In the genomic region with DNA sequence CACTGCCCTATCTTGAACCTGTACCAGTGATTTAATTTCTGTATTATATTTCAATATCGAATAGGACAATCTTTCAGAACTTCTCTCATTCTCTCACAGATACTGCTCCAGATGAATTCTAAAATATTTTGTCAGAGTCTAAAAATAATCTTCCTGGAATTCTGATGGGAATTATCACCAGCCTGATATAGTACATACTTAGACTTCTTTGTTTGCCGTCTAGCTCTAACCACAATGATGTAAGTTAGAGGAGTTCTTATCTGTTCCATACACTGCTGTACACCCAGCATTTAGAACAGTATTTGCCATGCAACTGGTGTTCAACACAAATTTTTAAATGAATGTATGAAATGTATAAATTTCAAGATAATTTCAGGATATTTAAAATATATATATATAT, we compare ENCODE assay signal across 15 cellular contexts. TPM values are rescaled to one million over a fixed set of nuclear protein-coding genes. Genes with fewer than 3 reads are reported as not detected.
A peak's percentile ranks its signal among the peaks of the same experiment; 100 is the strongest.
DNase-seq lines count a peak whose midpoint lies in the region; ATAC-seq and TF ChIP-seq lines count a peak whose summit lies in the region.
"Had no signal": no experiment of that assay in that cellular context is flagged by ENCODE, and none has a peak within 500 bp of the region (broad histone marks: within the 10 kb centered on the region; RNA-seq: fewer than 3 reads in every experiment).

No MANE protein-coding gene starts in this region.

- no peaks in the 10 kb centered on the region for H3K9me3 ChIP-seq in T-helper 17 cell (ENCODE audit: control insufficient read depth, low read length, poor library complexity, severe bottlenecking)
- H3K9me3 ChIP-seq: uterus had no signal

- peaks cover 46% of the 10 kb centered on the region for H3K4me1 Mint-ChIP-seq in T-helper 17 cell

- H3K27me3 Mint-ChIP-seq in T-helper 17 cell = no peaks in the 10 kb centered on the region
- H3K27me3 Mint-ChIP-seq: effector memory CD8-positive, alpha-beta T cell; stimulated activated naive CD8-positive, alpha-beta T cell treated with anti-CD3 and anti-CD28 coated beads, Interleukin-15, Interleukin-2, amounts not matched to agents 100 ng/mL and 50 ng/mL, for 24 hours had no signal

- no peak overlapping the region for H3K4me3 Mint-ChIP-seq in T-helper 17 cell
- H3K4me3 Mint-ChIP-seq: effector memory CD8-positive, alpha-beta T cell; stimulated activated naive CD8-positive, alpha-beta T cell treated with anti-CD3 and anti-CD28 coated beads, Interleukin-15, Interleukin-2, amounts not matched to agents 100 ng/mL and 50 ng/mL, for 24 hours had no signal

- peak overlapping the region; percentile 51 for H3K27ac Mint-ChIP-seq in T-helper 17 cell
- H3K27ac Mint-ChIP-seq: stimulated activated naive CD8-positive, alpha-beta T cell treated with anti-CD3 and anti-CD28 coated beads, Interleukin-15, Interleukin-2, amounts not matched to agents 100 ng/mL and 50 ng/mL, for 24 hours had no signal

- peak; percentile 91 for DNase-seq in COLO829 (ENCODE audit: low spot score)
- DNase-seq in T-helper 17 cell = no peak
- DNase-seq in fibroblast of mammary gland (ENCODE audit: low read depth) = peak; percentile 30
- DNase-seq in non-pigmented ciliary epithelial cell (ENCODE audit: low read depth) = peak; percentile 76
- DNase-seq in NCI-H748 treated with DMSO at 0.1 percent for 48 hours (lab: John Stamatoyannopoulos, UW) = no peak
- DNase-seq: activated effector memory CD4-positive, alpha-beta T cell treated with anti-CD3 and anti-CD28 coated beads, Interleukin-2, amount 50 U/mL, for 16 hours; effector memory CD8-positive, alpha-beta T cell; KG1; NCI-H1105; stimulated activated CD4-positive, alpha-beta T cell treated with anti-CD3 and anti-CD28 coated beads, Interleukin-12 subunit alpha, Interleukin-12 subunit beta, amount 100 ng/mL, for 4 hours; uterus had no signal

- ATAC-seq in T-helper 17 cell (no peak), GM18502 (IDR thresholded peaks at IDR 0.05; ENCODE audit: poor library complexity, unreplicated experiment) (no peak), GM18498 (IDR thresholded peaks at IDR 0.05; ENCODE audit: unreplicated experiment) (no peak), GM21360 (IDR thresholded peaks at IDR 0.05; ENCODE audit: unreplicated experiment) (no peak)
- ATAC-seq: effector memory CD8-positive, alpha-beta T cell had no signal

- TF ChIP-seq CTCF in fibroblast of mammary gland (conservative IDR thresholded peaks at IDR 0.05; ENCODE audit: control insufficient read depth, insufficient read depth, low read depth, low read length) = no peak

- H3K36me3 Mint-ChIP-seq in T-helper 17 cell (ENCODE audit: low read depth) = peaks cover 5% of the 10 kb centered on the region

- no peak overlapping the region for H3K4me3 ChIP-seq in fibroblast of mammary gland (ENCODE audit: control insufficient read depth, low read depth, low read length)
- H3K4me3 ChIP-seq: uterus had no signal

RNA-seq across cellular contexts. Expression of gene HUS1B, which starts 1.3 kb away (rescaled TPM):
- 1 to 10 TPM; 1.9 to 4.5 TPM for total RNA-seq in T-helper 17 cell

RNA-seq across cellular contexts. Expression of gene EXOC2, which starts 34.7 kb away (rescaled TPM):
- 10 to 100 TPM; 30.7 to 30.9 TPM for total RNA-seq in T-helper 17 cell

Comparison
In these comparisons a context has a peak if more than half of its experiments do, and no peak if none do; other contexts are left out.
1. DNase-seq: peak in COLO829 (single experiment), fibroblast of mammary gland (single experiment) and non-pigmented ciliary epithelial cell (single experiment); none in T-helper 17 cell (0 of 3) and NCI-H748 treated with DMSO at 0.1 percent for 48 hours (single experiment).